1 cellular context compared by ENCODE assay signal in the genomic region with DNA sequence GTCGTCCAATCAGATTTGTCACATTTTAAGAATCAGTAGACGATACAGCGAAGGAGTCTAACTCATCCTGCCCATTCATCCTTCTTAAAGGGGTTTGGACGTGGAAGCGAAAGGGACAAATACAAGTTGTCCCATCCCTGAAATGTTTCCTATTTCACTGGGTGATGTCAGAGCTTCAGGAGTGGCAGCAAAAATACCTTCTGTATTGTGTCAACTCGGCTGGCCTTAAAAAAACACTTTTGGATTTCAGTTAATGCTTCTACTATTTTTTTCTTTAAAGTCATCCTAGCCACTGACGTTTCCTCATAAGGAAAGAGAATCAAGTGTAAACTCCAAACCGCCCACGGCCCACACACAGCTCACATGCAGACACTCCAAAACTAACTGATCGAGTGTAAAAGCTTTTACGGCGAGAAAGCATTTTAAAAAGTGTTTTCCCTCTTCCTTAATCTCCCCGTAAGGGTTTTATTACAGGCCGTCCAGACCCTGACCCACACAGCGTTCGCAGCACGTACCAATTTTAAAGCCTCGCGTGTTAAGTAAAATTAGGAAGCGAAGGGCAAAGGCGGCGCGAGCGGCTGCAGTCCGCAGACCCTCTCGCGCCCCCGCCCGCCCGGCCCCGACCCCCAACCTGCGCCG.
TF ChIP-seq lines count a peak whose summit lies in the region.

No MANE protein-coding gene starts in this region.

TF ChIP-seq in HepG2, 621 proteins besides CTCF, POLR2A, EP300 and RAD21 (continued from another document and continues in another):
- TF ChIP-seq, protein P1, sequence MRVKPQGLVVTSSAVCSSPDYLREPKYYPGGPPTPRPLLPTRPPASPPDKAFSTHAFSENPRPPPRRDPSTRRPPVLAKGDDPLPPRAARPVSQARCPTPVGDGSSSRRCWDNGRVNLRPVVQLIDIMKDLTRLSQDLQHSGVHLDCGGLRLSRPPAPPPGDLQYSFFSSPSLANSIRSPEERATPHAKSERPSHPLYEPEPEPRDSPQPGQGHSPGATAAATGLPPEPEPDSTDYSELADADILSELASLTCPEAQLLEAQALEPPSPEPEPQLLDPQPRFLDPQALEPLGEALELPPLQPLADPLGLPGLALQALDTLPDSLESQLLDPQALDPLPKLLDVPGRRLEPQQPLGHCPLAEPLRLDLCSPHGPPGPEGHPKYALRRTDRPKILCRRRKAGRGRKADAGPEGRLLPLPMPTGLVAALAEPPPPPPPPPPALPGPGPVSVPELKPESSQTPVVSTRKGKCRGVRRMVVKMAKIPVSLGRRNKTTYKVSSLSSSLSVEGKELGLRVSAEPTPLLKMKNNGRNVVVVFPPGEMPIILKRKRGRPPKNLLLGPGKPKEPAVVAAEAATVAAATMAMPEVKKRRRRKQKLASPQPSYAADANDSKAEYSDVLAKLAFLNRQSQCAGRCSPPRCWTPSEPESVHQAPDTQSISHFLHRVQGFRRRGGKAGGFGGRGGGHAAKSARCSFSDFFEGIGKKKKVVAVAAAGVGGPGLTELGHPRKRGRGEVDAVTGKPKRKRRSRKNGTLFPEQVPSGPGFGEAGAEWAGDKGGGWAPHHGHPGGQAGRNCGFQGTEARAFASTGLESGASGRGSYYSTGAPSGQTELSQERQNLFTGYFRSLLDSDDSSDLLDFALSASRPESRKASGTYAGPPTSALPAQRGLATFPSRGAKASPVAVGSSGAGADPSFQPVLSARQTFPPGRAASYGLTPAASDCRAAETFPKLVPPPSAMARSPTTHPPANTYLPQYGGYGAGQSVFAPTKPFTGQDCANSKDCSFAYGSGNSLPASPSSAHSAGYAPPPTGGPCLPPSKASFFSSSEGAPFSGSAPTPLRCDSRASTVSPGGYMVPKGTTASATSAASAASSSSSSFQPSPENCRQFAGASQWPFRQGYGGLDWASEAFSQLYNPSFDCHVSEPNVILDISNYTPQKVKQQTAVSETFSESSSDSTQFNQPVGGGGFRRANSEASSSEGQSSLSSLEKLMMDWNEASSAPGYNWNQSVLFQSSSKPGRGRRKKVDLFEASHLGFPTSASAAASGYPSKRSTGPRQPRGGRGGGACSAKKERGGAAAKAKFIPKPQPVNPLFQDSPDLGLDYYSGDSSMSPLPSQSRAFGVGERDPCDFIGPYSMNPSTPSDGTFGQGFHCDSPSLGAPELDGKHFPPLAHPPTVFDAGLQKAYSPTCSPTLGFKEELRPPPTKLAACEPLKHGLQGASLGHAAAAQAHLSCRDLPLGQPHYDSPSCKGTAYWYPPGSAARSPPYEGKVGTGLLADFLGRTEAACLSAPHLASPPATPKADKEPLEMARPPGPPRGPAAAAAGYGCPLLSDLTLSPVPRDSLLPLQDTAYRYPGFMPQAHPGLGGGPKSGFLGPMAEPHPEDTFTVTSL (CRISPR knock-in tag; IDR thresholded peaks at IDR 0.05; ENCODE audit: borderline replicate concordance), result no peak; the same call in 1 of the 2 replicates
- no peak for TF ChIP-seq JUND (CRISPR knock-in tag; IDR thresholded peaks at IDR 0.05)
- TF ChIP-seq, protein P2, sequence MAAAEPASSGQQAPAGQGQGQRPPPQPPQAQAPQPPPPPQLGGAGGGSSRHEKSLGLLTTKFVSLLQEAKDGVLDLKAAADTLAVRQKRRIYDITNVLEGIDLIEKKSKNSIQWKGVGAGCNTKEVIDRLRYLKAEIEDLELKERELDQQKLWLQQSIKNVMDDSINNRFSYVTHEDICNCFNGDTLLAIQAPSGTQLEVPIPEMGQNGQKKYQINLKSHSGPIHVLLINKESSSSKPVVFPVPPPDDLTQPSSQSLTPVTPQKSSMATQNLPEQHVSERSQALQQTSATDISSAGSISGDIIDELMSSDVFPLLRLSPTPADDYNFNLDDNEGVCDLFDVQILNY (CRISPR knock-in tag; conservative IDR thresholded peaks at IDR 0.05), result no peak
- TF ChIP-seq NAIF1 (CRISPR knock-in tag; IDR thresholded peaks at IDR 0.05; ENCODE audit: borderline replicate concordance), result peak; percentile 61; the same call in 1 of the 2 replicates
- no peak for TF ChIP-seq ZFP1 (CRISPR knock-in tag; IDR thresholded peaks at IDR 0.05)
- 0 out of 2 replicates have a peak, but pooled peaks have one; percentile 23 for TF ChIP-seq CHCHD3 (CRISPR knock-in tag; IDR thresholded peaks at IDR 0.05)
- no peak for TF ChIP-seq ZNF598 (CRISPR knock-in tag; IDR thresholded peaks at IDR 0.05; ENCODE audit: borderline replicate concordance)
- no peak for TF ChIP-seq ZZZ3 (CRISPR knock-in tag; IDR thresholded peaks at IDR 0.05; ENCODE audit: borderline replicate concordance)
- no peak for TF ChIP-seq ZNF615 (CRISPR knock-in tag; IDR thresholded peaks at IDR 0.05; ENCODE audit: borderline replicate concordance)
- TF ChIP-seq RAD51 (IDR thresholded peaks at IDR 0.05; ENCODE audit: borderline replicate concordance), result no peak
- TF ChIP-seq SMAD1 (CRISPR knock-in tag; IDR thresholded peaks at IDR 0.05; ENCODE audit: borderline replicate concordance, low read depth), result no peak
- no peak for TF ChIP-seq ZNF431 (CRISPR knock-in tag; IDR thresholded peaks at IDR 0.05; ENCODE audit: borderline replicate concordance, low read depth)
- TF ChIP-seq ZNF572 (CRISPR knock-in tag; IDR thresholded peaks at IDR 0.05), result no peak
- TF ChIP-seq PHF8 (CRISPR knock-in tag; IDR thresholded peaks at IDR 0.05), result no peak
- TF ChIP-seq, protein P3, sequence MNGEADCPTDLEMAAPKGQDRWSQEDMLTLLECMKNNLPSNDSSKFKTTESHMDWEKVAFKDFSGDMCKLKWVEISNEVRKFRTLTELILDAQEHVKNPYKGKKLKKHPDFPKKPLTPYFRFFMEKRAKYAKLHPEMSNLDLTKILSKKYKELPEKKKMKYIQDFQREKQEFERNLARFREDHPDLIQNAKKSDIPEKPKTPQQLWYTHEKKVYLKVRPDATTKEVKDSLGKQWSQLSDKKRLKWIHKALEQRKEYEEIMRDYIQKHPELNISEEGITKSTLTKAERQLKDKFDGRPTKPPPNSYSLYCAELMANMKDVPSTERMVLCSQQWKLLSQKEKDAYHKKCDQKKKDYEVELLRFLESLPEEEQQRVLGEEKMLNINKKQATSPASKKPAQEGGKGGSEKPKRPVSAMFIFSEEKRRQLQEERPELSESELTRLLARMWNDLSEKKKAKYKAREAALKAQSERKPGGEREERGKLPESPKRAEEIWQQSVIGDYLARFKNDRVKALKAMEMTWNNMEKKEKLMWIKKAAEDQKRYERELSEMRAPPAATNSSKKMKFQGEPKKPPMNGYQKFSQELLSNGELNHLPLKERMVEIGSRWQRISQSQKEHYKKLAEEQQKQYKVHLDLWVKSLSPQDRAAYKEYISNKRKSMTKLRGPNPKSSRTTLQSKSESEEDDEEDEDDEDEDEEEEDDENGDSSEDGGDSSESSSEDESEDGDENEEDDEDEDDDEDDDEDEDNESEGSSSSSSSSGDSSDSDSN (CRISPR knock-in tag; IDR thresholded peaks at IDR 0.05), result no peak
- no peak for TF ChIP-seq ZNF382 (CRISPR knock-in tag; IDR thresholded peaks at IDR 0.05; ENCODE audit: borderline replicate concordance)
- TF ChIP-seq, protein P4, sequence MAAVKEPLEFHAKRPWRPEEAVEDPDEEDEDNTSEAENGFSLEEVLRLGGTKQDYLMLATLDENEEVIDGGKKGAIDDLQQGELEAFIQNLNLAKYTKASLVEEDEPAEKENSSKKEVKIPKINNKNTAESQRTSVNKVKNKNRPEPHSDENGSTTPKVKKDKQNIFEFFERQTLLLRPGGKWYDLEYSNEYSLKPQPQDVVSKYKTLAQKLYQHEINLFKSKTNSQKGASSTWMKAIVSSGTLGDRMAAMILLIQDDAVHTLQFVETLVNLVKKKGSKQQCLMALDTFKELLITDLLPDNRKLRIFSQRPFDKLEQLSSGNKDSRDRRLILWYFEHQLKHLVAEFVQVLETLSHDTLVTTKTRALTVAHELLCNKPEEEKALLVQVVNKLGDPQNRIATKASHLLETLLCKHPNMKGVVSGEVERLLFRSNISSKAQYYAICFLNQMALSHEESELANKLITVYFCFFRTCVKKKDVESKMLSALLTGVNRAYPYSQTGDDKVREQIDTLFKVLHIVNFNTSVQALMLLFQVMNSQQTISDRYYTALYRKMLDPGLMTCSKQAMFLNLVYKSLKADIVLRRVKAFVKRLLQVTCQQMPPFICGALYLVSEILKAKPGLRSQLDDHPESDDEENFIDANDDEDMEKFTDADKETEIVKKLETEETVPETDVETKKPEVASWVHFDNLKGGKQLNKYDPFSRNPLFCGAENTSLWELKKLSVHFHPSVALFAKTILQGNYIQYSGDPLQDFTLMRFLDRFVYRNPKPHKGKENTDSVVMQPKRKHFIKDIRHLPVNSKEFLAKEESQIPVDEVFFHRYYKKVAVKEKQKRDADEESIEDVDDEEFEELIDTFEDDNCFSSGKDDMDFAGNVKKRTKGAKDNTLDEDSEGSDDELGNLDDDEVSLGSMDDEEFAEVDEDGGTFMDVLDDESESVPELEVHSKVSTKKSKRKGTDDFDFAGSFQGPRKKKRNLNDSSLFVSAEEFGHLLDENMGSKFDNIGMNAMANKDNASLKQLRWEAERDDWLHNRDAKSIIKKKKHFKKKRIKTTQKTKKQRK (IDR thresholded peaks at IDR 0.05; ENCODE audit: low read length), result no peak
- no peak for TF ChIP-seq IRF2 (CRISPR knock-in tag; IDR thresholded peaks at IDR 0.05)
- TF ChIP-seq, protein P5, sequence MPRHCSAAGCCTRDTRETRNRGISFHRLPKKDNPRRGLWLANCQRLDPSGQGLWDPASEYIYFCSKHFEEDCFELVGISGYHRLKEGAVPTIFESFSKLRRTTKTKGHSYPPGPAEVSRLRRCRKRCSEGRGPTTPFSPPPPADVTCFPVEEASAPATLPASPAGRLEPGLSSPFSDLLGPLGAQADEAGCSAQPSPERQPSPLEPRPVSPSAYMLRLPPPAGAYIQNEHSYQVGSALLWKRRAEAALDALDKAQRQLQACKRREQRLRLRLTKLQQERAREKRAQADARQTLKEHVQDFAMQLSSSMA (CRISPR knock-in tag; IDR thresholded peaks at IDR 0.05), result no peak
- no peak for TF ChIP-seq MAF1 (CRISPR knock-in tag; IDR thresholded peaks at IDR 0.05; ENCODE audit: borderline replicate concordance)
- TF ChIP-seq, protein P6, sequence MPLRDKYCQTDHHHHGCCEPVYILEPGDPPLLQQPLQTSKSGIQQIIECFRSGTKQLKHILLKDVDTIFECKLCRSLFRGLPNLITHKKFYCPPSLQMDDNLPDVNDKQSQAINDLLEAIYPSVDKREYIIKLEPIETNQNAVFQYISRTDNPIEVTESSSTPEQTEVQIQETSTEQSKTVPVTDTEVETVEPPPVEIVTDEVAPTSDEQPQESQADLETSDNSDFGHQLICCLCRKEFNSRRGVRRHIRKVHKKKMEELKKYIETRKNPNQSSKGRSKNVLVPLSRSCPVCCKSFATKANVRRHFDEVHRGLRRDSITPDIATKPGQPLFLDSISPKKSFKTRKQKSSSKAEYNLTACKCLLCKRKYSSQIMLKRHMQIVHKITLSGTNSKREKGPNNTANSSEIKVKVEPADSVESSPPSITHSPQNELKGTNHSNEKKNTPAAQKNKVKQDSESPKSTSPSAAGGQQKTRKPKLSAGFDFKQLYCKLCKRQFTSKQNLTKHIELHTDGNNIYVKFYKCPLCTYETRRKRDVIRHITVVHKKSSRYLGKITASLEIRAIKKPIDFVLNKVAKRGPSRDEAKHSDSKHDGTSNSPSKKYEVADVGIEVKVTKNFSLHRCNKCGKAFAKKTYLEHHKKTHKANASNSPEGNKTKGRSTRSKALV (CRISPR knock-in tag; IDR thresholded peaks at IDR 0.05), result no peak
- TF ChIP-seq, protein P7, sequence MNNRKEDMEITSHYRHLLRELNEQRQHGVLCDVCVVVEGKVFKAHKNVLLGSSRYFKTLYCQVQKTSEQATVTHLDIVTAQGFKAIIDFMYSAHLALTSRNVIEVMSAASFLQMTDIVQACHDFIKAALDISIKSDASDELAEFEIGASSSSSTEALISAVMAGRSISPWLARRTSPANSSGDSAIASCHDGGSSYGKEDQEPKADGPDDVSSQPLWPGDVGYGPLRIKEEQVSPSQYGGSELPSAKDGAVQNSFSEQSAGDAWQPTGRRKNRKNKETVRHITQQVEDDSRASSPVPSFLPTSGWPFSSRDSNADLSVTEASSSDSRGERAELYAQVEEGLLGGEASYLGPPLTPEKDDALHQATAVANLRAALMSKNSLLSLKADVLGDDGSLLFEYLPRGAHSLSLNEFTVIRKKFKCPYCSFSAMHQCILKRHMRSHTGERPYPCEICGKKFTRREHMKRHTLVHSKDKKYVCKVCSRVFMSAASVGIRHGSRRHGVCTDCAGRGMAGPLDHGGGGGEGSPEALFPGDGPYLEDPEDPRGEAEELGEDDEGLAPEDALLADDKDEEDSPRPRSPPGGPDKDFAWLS (CRISPR knock-in tag; IDR thresholded peaks at IDR 0.05; ENCODE audit: borderline replicate concordance), result no peak
- TF ChIP-seq SMYD3 (CRISPR knock-in tag; IDR thresholded peaks at IDR 0.05), result peak; percentile 56
- TF ChIP-seq BCL6 (CRISPR knock-in tag; IDR thresholded peaks at IDR 0.05), result peak; percentile 26; the same call in 1 of the 2 replicates
- TF ChIP-seq, protein P8, sequence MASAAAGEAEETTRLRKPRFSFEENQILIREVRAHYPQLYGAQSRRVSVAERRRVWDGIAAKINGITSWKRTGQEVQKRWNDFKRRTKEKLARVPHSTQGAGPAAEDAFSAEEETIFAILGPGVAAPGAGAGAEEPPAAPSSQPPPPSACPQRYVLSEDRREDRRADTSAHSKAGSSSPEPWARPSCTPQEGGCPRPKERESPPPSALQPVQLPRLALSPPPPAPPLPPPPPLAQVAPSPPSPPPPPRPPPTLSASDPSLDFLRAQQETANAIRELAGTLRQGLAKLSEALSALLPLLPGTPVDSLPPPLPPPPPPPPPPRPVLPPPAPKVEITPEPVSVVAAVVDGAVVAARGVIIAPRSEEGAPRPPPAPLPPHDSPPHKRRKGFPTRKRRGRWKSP (CRISPR knock-in tag; IDR thresholded peaks at IDR 0.05), result no peak
- no peak for TF ChIP-seq HMG20B (CRISPR knock-in tag; conservative IDR thresholded peaks at IDR 0.05)
- no peak for TF ChIP-seq RBAK (CRISPR knock-in tag; IDR thresholded peaks at IDR 0.05)
- TF ChIP-seq MEIS1 (CRISPR knock-in tag; IDR thresholded peaks at IDR 0.05; ENCODE audit: borderline replicate concordance), result no peak
- TF ChIP-seq ZNF230 (CRISPR knock-in tag; IDR thresholded peaks at IDR 0.05), result no peak
- no peak for TF ChIP-seq ZNF205 (CRISPR knock-in tag; IDR thresholded peaks at IDR 0.05)
- TF ChIP-seq ZNF556 (CRISPR knock-in tag; IDR thresholded peaks at IDR 0.05; ENCODE audit: borderline replicate concordance), result no peak
- no peak for TF ChIP-seq CEBPG (CRISPR knock-in tag; IDR thresholded peaks at IDR 0.05)
- TF ChIP-seq, protein P9, sequence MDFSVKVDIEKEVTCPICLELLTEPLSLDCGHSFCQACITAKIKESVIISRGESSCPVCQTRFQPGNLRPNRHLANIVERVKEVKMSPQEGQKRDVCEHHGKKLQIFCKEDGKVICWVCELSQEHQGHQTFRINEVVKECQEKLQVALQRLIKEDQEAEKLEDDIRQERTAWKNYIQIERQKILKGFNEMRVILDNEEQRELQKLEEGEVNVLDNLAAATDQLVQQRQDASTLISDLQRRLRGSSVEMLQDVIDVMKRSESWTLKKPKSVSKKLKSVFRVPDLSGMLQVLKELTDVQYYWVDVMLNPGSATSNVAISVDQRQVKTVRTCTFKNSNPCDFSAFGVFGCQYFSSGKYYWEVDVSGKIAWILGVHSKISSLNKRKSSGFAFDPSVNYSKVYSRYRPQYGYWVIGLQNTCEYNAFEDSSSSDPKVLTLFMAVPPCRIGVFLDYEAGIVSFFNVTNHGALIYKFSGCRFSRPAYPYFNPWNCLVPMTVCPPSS (IDR thresholded peaks at IDR 0.05), result no peak
- no peak for TF ChIP-seq TCF7 (IDR thresholded peaks at IDR 0.05; ENCODE audit: low read depth)
- TF ChIP-seq, protein P10, sequence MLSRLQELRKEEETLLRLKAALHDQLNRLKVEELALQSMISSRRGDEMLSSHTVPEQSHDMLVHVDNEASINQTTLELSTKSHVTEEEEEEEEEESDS (CRISPR knock-in tag; IDR thresholded peaks at IDR 0.05; ENCODE audit: borderline replicate concordance), result no peak
- TF ChIP-seq ZNF17 (CRISPR knock-in tag; IDR thresholded peaks at IDR 0.05), result no peak
- TF ChIP-seq SETDB1 (CRISPR knock-in tag; IDR thresholded peaks at IDR 0.05; ENCODE audit: borderline replicate concordance), result no peak
- no peak for TF ChIP-seq POLR2AphosphoS2 (IDR thresholded peaks at IDR 0.05; ENCODE audit: low read depth, low read length)
